In genomic region chr18:68918216-68918615, GRCh38 we compare ENCODE assay signal across 25 cellular contexts.
"Had no signal": no experiment of that assay in that cellular context is flagged by ENCODE, and none has a peak within 500 bp of the region (broad histone marks: within the 10 kb centered on the region; RNA-seq: fewer than 3 reads in every experiment).

No MANE protein-coding gene starts in this region.

- FAIRE-seq: endometrium, islet of Langerhans, keratinocyte had no signal

- H3K4me3 ChIP-seq: colonic mucosa, esophagus squamous epithelium, gastrocnemius medialis, heart right ventricle, left lung, lower lobe of right lung had no signal

- H3K9me3 ChIP-seq: colonic mucosa, esophagus squamous epithelium, gastrocnemius medialis, heart right ventricle, left lung, lower lobe of right lung had no signal

- H3K36me3 ChIP-seq: colonic mucosa, esophagus squamous epithelium, gastrocnemius medialis, heart right ventricle, left lung, lower lobe of right lung had no signal

- DNase-seq: colonic mucosa; cortex of kidney; effector CD8-positive, alpha-beta T cell; effector memory CD8-positive, alpha-beta T cell; endodermal cell; erythroblast; esophagus squamous epithelium; foreskin fibroblast; foreskin melanocyte; gastrocnemius medialis; glutamatergic neuron; head of caudate nucleus; heart right ventricle; hippocampal formation; left cardiac atrium; left lung; left ventricle myocardium superior; lower lobe of right lung; mesendoderm; midbrain; naive thymus-derived CD4-positive, alpha-beta T cell; natural killer cell had no signal

- H3K4me1 ChIP-seq: colonic mucosa, esophagus squamous epithelium, gastrocnemius medialis, heart right ventricle, left lung, lower lobe of right lung had no signal

- H3K27me3 ChIP-seq: colonic mucosa, esophagus squamous epithelium, gastrocnemius medialis, heart right ventricle, left lung had no signal

- H3K27ac ChIP-seq: colonic mucosa, esophagus squamous epithelium, gastrocnemius medialis, heart right ventricle, left lung, lower lobe of right lung had no signal
